12 cellular contexts compared by ENCODE assay signal in genomic region chr7:111074071-111074771, GRCh38. TPM values are rescaled to one million over a fixed set of nuclear protein-coding genes. Genes with fewer than 3 reads are reported as not detected.
DNase-seq lines count a peak whose midpoint lies in the region; ATAC-seq and TF ChIP-seq lines count a peak whose summit lies in the region.
"Had no signal": no experiment of that assay in that cellular context is flagged by ENCODE, and none has a peak within 500 bp of the region (broad histone marks: within the 10 kb centered on the region; RNA-seq: fewer than 3 reads in every experiment).

No MANE protein-coding gene starts in this region.

- H3K36me3 Mint-ChIP-seq in endothelial cell (ENCODE audit: low read depth, unreplicated experiment): no peaks in the 10 kb centered on the region

- no peaks in the 10 kb centered on the region for H3K9me3 ChIP-seq in HAP-1

- H3K4me3 ChIP-seq in choroid plexus epithelial cell (ENCODE audit: low read depth, low read length) (no peak overlapping the region), HAP-1 (no peak overlapping the region)

- TF ChIP-seq CTCF in choroid plexus epithelial cell (conservative IDR thresholded peaks at IDR 0.05; ENCODE audit: low read depth, low read length) (no peak), endothelial cell (IDR thresholded peaks at IDR 0.05; ENCODE audit: unreplicated experiment) (no peak)

- no peak overlapping the region for H3K27ac Mint-ChIP-seq in endothelial cell (ENCODE audit: unreplicated experiment)

- no peaks in the 10 kb centered on the region for H3K9me3 Mint-ChIP-seq in endothelial cell (ENCODE audit: unreplicated experiment)

- in situ Hi-C loops in HAP-1 (cut with MboI; ENCODE audit: low sequenced_read_pairs): no loop called here

- H3K27me3 ChIP-seq in HAP-1 (ENCODE audit: low read depth): no peaks in the 10 kb centered on the region

- H3K36me3 ChIP-seq in HAP-1 (replicated peaks): no peaks in the 10 kb centered on the region

- H3K4me3 Mint-ChIP-seq in endothelial cell (ENCODE audit: unreplicated experiment): no peak overlapping the region

- DNase-seq in GF-D8 (lab: John Stamatoyannopoulos, UW): peak; percentile 21
- peak; percentile 28 for DNase-seq in RKO (ENCODE audit: low spot score)
- peak; percentile 57 for DNase-seq in choroid plexus epithelial cell (ENCODE audit: low read depth)
- DNase-seq in HAP-1 (ENCODE audit: low spot score in 2 of 2): no peak
- no peak for DNase-seq in endothelial cell (ENCODE audit: low spot score)
- DNase-seq in SHP77 treated with DMSO at 0.1 percent for 48 hours (lab: John Stamatoyannopoulos, UW): no peak
- DNase-seq: activated gamma-delta T cell, Calu3, dermis blood vessel endothelial cell, NCI-H2029 had no signal

- peaks cover 24% of the 10 kb centered on the region for H3K4me1 ChIP-seq in HAP-1

- peak; percentile 52 for ATAC-seq in GM18909 (IDR thresholded peaks at IDR 0.05; ENCODE audit: poor library complexity, unreplicated experiment)
- no peak for ATAC-seq in GM21825 (IDR thresholded peaks at IDR 0.05; ENCODE audit: unreplicated experiment)

- H3K4me1 Mint-ChIP-seq in endothelial cell (ENCODE audit: unreplicated experiment): peaks cover 11% of the 10 kb centered on the region

- H3K27me3 Mint-ChIP-seq in endothelial cell (ENCODE audit: unreplicated experiment): no peaks in the 10 kb centered on the region

RNA-seq across cellular contexts. Expression of gene LRRN3, which starts 16.7 kb away (rescaled TPM):
- total RNA-seq in endothelial cell (ENCODE audit: unreplicated experiment): not detected
- total RNA-seq: Calu3, dermis blood vessel endothelial cell had no signal

Comparison
In these comparisons a context has a peak if more than half of its experiments do, and no peak if none do; other contexts are left out.
1. DNase-seq: peak in GF-D8 (single experiment), RKO (single experiment) and choroid plexus epithelial cell (single experiment); none in HAP-1 (0 of 2), endothelial cell (single experiment) and SHP77 treated with DMSO at 0.1 percent for 48 hours (single experiment).